ENCODE assay signal across 8 cellular contexts in the genomic region with DNA sequence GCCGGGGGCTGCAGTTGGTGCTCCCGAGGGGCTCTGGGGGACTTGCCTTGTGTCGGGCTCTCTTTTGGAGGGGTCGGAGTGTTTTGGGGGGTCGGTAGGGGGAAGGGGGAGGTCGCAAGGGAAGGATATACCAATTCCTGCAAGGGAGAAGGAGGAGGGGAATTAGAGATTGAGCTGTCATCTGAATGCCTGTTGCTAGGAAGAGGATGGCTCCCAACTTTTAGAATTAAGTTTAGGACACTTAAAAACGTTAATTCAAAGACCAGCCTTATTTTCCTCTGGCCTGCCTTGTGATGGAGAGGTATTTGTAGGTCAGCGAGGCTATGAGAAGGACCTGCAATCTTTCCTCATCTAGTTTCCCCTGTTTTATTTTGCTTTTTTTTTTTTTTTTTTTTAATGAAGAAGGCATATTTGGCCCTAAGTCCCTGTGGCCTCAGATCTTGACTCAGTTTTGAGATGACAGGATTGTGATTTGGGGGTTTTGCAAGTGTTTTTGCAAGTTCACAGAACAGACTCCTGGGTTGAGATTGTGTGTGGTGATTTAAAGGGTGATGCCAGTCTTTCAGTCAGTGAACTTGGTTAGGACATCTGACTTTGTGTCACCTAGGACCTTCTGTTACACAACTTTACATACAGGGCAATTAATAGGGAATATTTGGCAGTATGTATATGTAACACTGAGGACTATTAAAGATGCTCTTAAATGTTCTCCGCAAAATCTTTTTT. TPM values are rescaled to one million over a fixed set of nuclear protein-coding genes. Genes with fewer than 3 reads are reported as not detected.
DNase-seq lines count a peak whose midpoint lies in the region; ATAC-seq and TF ChIP-seq lines count a peak whose summit lies in the region.

No MANE protein-coding gene starts in this region.

- peaks cover 6% of the 10 kb centered on the region for H3K27me3 Mint-ChIP-seq in activated CD4-positive, alpha-beta T cell treated with anti-CD3 and anti-CD28 coated beads, Interleukin-2, amount 10 ng/mL, durations not matched to agents 7 days and 5 days

- no peak for DNase-seq in activated CD4-positive, alpha-beta T cell treated with anti-CD3 and anti-CD28 coated beads, Interleukin-2, amount 10 ng/mL, durations not matched to agents 7 days and 5 days
- DNase-seq in activated CD4-positive, alpha-beta T cell treated with anti-CD3 and anti-CD28 coated beads, Interleukin-2, amount 50 U/mL, for 1 hour = no peak
- DNase-seq in prostate gland (ENCODE audit: low spot score) = no peak
- DNase-seq in NCI-H2107 treated with DMSO at 0.1 percent for 48 hours (lab: John Stamatoyannopoulos, UW; ENCODE audit: unreplicated experiment) = no peak

- 17 to 23% methylated on average over 3 to 4 of the region's 9 CpGs for WGBS in gastroesophageal sphincter (ENCODE audit: low coverage in 1 of 2), 2 donors
- 13% methylated on average over 9 of the region's 9 CpGs for WGBS in prostate gland

- TF ChIP-seq EP300 in gastroesophageal sphincter (IDR thresholded peaks at IDR 0.05) = no peak

- peak overlapping the region; percentile 89 for H3K27ac Mint-ChIP-seq in activated CD4-positive, alpha-beta T cell treated with anti-CD3 and anti-CD28 coated beads, Interleukin-2, amount 10 ng/mL, durations not matched to agents 7 days and 5 days

- H3K4me1 ChIP-seq in gastroesophageal sphincter (peaks cover 3 to 44% (median 5%) of the 10 kb centered on the region in 3 donors), prostate gland (replicated peaks) (peaks cover 3% of the 10 kb centered on the region)

- peaks cover 0 to 6% of the 10 kb centered on the region in 2 donors for H3K36me3 ChIP-seq in gastroesophageal sphincter
- no peaks in the 10 kb centered on the region for H3K36me3 ChIP-seq in prostate gland

- H3K9me3 ChIP-seq in gastroesophageal sphincter = no peaks in the 10 kb centered on the region
- no peaks in the 10 kb centered on the region for H3K9me3 ChIP-seq in prostate gland

- H3K4me3 ChIP-seq in gastroesophageal sphincter (peak overlapping the region; percentile 64 to 86), prostate gland (peak overlapping the region; percentile 70 to 78)

- H3K27ac ChIP-seq in VCaP = peak overlapping the region; percentile 95
- H3K27ac ChIP-seq in gastroesophageal sphincter = peak overlapping the region; percentile 13 to 91 (median 90)
- H3K27ac ChIP-seq in prostate gland = peak overlapping the region; percentile 86 to 88

- POLR2A ChIA-PET in activated CD4-positive, alpha-beta T cell treated with anti-CD3 and anti-CD28 coated beads, Interleukin-2, amount 10 ng/mL, durations not matched to agents 7 days and 5 days (lab: Charles Lee) = interaction anchor here (1.1 kb wide), 1 partner anchor 43 kb away, joined by 4 read pairs; no protein-coding TSS in a partner anchor

- H3K4me1 Mint-ChIP-seq in activated CD4-positive, alpha-beta T cell treated with anti-CD3 and anti-CD28 coated beads, Interleukin-2, amount 10 ng/mL, durations not matched to agents 7 days and 5 days = peaks cover 54% of the 10 kb centered on the region

- intact Hi-C loops in prostate gland (cut with DNase I) = loop anchor here (2.0 kb wide), 1 partner anchor 82 kb away; no protein-coding TSS in a partner anchor

- H3K9me3 Mint-ChIP-seq in activated CD4-positive, alpha-beta T cell treated with anti-CD3 and anti-CD28 coated beads, Interleukin-2, amount 10 ng/mL, durations not matched to agents 7 days and 5 days = no peaks in the 10 kb centered on the region

- peak overlapping the region; percentile 91 for H3K4me3 Mint-ChIP-seq in activated CD4-positive, alpha-beta T cell treated with anti-CD3 and anti-CD28 coated beads, Interleukin-2, amount 10 ng/mL, durations not matched to agents 7 days and 5 days

- H3K36me3 Mint-ChIP-seq in activated CD4-positive, alpha-beta T cell treated with anti-CD3 and anti-CD28 coated beads, Interleukin-2, amount 10 ng/mL, durations not matched to agents 7 days and 5 days (ENCODE audit: low read depth) = peaks cover 27% of the 10 kb centered on the region

- ATAC-seq in gastroesophageal sphincter (no peak), HG03196 (IDR thresholded peaks at IDR 0.05; ENCODE audit: unreplicated experiment) (no peak), GM21390 (IDR thresholded peaks at IDR 0.05; ENCODE audit: unreplicated experiment) (no peak)

- no peaks in the 10 kb centered on the region for H3K27me3 ChIP-seq in gastroesophageal sphincter
- no peaks in the 10 kb centered on the region for H3K27me3 ChIP-seq in prostate gland (replicated peaks; ENCODE audit: insufficient read depth)

- TF ChIP-seq CTCF in VCaP (conservative IDR thresholded peaks at IDR 0.05) (no peak), gastroesophageal sphincter (IDR thresholded peaks at IDR 0.05) (no peak), prostate gland (IDR thresholded peaks at IDR 0.05) (no peak)

- CTCF ChIA-PET in activated CD4-positive, alpha-beta T cell treated with anti-CD3 and anti-CD28 coated beads, Interleukin-2, amount 10 ng/mL, durations not matched to agents 7 days and 5 days (lab: Charles Lee) = interaction anchor here (1.4 to 1.7 kb wide), 3 partner anchors 12 to 278 kb away, joined by 3 to 6 read pairs (median 3); no protein-coding TSS in a partner anchor

- TF ChIP-seq POLR2A in gastroesophageal sphincter (IDR thresholded peaks at IDR 0.05) (no peak), prostate gland (IDR thresholded peaks at IDR 0.05) (no peak)

RNA-seq across cellular contexts. Expression of a gene that starts 0.7 kb away (rescaled TPM):
- 10 to 100 TPM; 32.9 to 33.1 TPM for total RNA-seq in activated CD4-positive, alpha-beta T cell treated with anti-CD3 and anti-CD28 coated beads, Interleukin-2, amount 10 ng/mL, durations not matched to agents 7 days and 5 days
- 10 to 100 TPM in 3 of 4 donors, 1 to 10 TPM in 1; 9.6 to 25.7 (median 17.0) TPM for total RNA-seq in gastroesophageal sphincter
- 10 to 100 TPM; 22.3 to 42.1 TPM for total RNA-seq in prostate gland
